In genomic region chr22:28072066-28072465, GRCh38 we compare ENCODE assay signal across 20 cellular contexts.
A peak's percentile ranks its signal among the peaks of the same experiment; 100 is the strongest.
DNase-seq lines count a peak whose midpoint lies in the region; ATAC-seq, FAIRE-seq and TF ChIP-seq lines count a peak whose summit lies in the region.
"Had no signal": no experiment of that assay in that cellular context is flagged by ENCODE, and none has a peak within 500 bp of the region (broad histone marks: within the 10 kb centered on the region; RNA-seq: fewer than 3 reads in every experiment).

No MANE protein-coding gene starts in this region.

- H3K9me2 ChIP-seq in GM23338 (ENCODE audit: insufficient read depth): no peaks in the 10 kb centered on the region

- H3F3A ChIP-seq in GM23338 (replicated peaks; ENCODE audit: low read depth): no peaks in the 10 kb centered on the region

- CTCF ChIA-PET in mammary epithelial cell (lab: Charles Lee; ENCODE audit: low non-redundant PET): no interaction called here
- CTCF ChIA-PET in MCF 10A (lab: Yijun Ruan, JAX): no interaction called here

- H4K20me1 ChIP-seq in mammary epithelial cell (ENCODE audit: insufficient read depth, low read length) (no peaks in the 10 kb centered on the region), GM23338 (replicated peaks; ENCODE audit: insufficient read depth) (no peaks in the 10 kb centered on the region)
- H4K20me1 ChIP-seq: BLaER1 had no signal

- dilution Hi-C loops in mammary epithelial cell (cut with HindIII; ENCODE audit: low sequenced_read_pairs): loop anchor here (5.0 to 10.0 kb wide), 2 partner anchors 463 to 520 kb away; no protein-coding TSS in a partner anchor

- in situ Hi-C loops in mammary epithelial cell (cut with MboI; ENCODE audit: low sequenced_read_pairs in 2 of 2): loop anchor here in 1 of 2 donors (25.0 kb wide), 2 partner anchors 365 to 765 kb away; no protein-coding TSS in a partner anchor

- H3K79me2 ChIP-seq in mammary epithelial cell (ENCODE audit: insufficient read depth, low read length): no peaks in the 10 kb centered on the region
- H3K79me2 ChIP-seq in GM23338 (replicated peaks; ENCODE audit: insufficient read depth): no peaks in the 10 kb centered on the region

- BruUV-seq in mammary epithelial cell (replicated peaks; lab: Mats Ljungman, UMichigan) (no TSS peak), MCF 10A (replicated peaks; lab: Mats Ljungman, UMichigan) (no TSS peak)

- no peaks in the 10 kb centered on the region for H3K9me3 ChIP-seq in mammary epithelial cell (replicated peaks; ENCODE audit: insufficient read depth, low read length)
- H3K9me3 ChIP-seq: BLaER1 had no signal

- H3K4me1 Mint-ChIP-seq in MCF 10A (ENCODE audit: insufficient read depth, unreplicated experiment) (no peaks in the 10 kb centered on the region), GM23338 (no peaks in the 10 kb centered on the region)
- H3K4me1 Mint-ChIP-seq: H9, IgD-negative memory B cell had no signal

- H3K9me3 Mint-ChIP-seq in MCF 10A (ENCODE audit: unreplicated experiment) (no peaks in the 10 kb centered on the region), GM23338 (no peaks in the 10 kb centered on the region)
- H3K9me3 Mint-ChIP-seq: CD8-positive, alpha-beta T cell; H9 had no signal

- H3K4me3 Mint-ChIP-seq in MCF 10A (ENCODE audit: unreplicated experiment): no peak overlapping the region
- H3K4me3 Mint-ChIP-seq in GM23338: no peak overlapping the region
- H3K4me3 Mint-ChIP-seq: CD8-positive, alpha-beta T cell; H9; IgD-negative memory B cell had no signal

- no peak overlapping the region for H3K4me2 ChIP-seq in mammary epithelial cell (ENCODE audit: insufficient read depth, low read depth, low read length)
- H3K4me2 ChIP-seq in GM23338: no peak overlapping the region
- H3K4me2 ChIP-seq: BLaER1 had no signal

- no peak for TF ChIP-seq CTCF in mammary epithelial cell (conservative IDR thresholded peaks at IDR 0.05 in 1 of 2, IDR thresholded peaks at IDR 0.05 in 1 of 2; ENCODE audit: extremely low read depth in 1 of 2, insufficient read depth in 1 of 2, low read depth in 1 of 2, low read length in 2 of 2)
- TF ChIP-seq CTCF in MCF 10A (IDR thresholded peaks at IDR 0.05; ENCODE audit: unreplicated experiment): no peak
- TF ChIP-seq CTCF in fibroblast of mammary gland (conservative IDR thresholded peaks at IDR 0.05; ENCODE audit: control insufficient read depth, insufficient read depth, low read depth, low read length): no peak
- no peak for TF ChIP-seq CTCF in GM23338 (conservative IDR thresholded peaks at IDR 0.05; ENCODE audit: low read depth in 2 of 2)

- peak; percentile 11 for DNase-seq in mammary epithelial cell
- DNase-seq in MCF 10A (ENCODE audit: unreplicated experiment): no peak
- DNase-seq in RPMI7951 (ENCODE audit: low read depth): peak; percentile 2
- DNase-seq in fibroblast of mammary gland (ENCODE audit: low read depth): peak; percentile 68
- no peak for DNase-seq in urothelium cell line (ENCODE audit: low spot score)
- no peak for DNase-seq in NCI-H510A treated with DMSO at 0.1 percent for 48 hours (lab: John Stamatoyannopoulos, UW)
- DNase-seq in GM23338 (ENCODE audit: low spot score): no peak
- DNase-seq in DMS 273 (lab: John Stamatoyannopoulos, UW; ENCODE audit: unreplicated experiment): no peak
- DNase-seq: CD8-positive, alpha-beta T cell; DMS79 treated with DMSO at 0.1 percent for 48 hours; H9; NCI-H1417 treated with DMSO at 0.1 percent for 48 hours; NCI-H2029; NCI-H510A; SHP77 treated with DMSO at 0.1 percent for 48 hours had no signal

- H3K27ac Mint-ChIP-seq in MCF 10A (ENCODE audit: low read depth, unreplicated experiment) (no peak overlapping the region), GM23338 (no peak overlapping the region)
- H3K27ac Mint-ChIP-seq: CD8-positive, alpha-beta T cell; H9; IgD-negative memory B cell had no signal

- ATAC-seq in GM23338: no peak
- ATAC-seq: CD8-positive, alpha-beta T cell; Panc1; SK-N-SH treated with all-trans-retinoic acid at 6 μM for 48 hours had no signal

- H3K36me3 ChIP-seq in mammary epithelial cell (ENCODE audit: insufficient read depth, low read length) (no peaks in the 10 kb centered on the region), GM23338 (ENCODE audit: insufficient read depth) (no peaks in the 10 kb centered on the region)
- H3K36me3 ChIP-seq: BLaER1 had no signal

- H3K27me3 ChIP-seq in mammary epithelial cell (ENCODE audit: insufficient read depth, low read length) (no peaks in the 10 kb centered on the region), GM23338 (ENCODE audit: insufficient read depth) (no peaks in the 10 kb centered on the region)
- H3K27me3 ChIP-seq: BLaER1 had no signal

- intact Hi-C loops in mammary epithelial cell (cut with micrococcal nuclease): no loop called here
- intact Hi-C loops in MCF 10A (cut with micrococcal nuclease): no loop called here

- H3K36me3 Mint-ChIP-seq in MCF 10A (ENCODE audit: insufficient read depth, unreplicated experiment): no peaks in the 10 kb centered on the region
- no peaks in the 10 kb centered on the region for H3K36me3 Mint-ChIP-seq in GM23338 (ENCODE audit: low read depth)
- H3K36me3 Mint-ChIP-seq: CD8-positive, alpha-beta T cell; IgD-negative memory B cell had no signal

- POLR2A ChIA-PET in MCF 10A (lab: Yijun Ruan, JAX): interaction anchor here (0.7 kb wide), 1 partner anchor 9 kb away, joined by 3 read pairs; no protein-coding TSS in a partner anchor

- FAIRE-seq in urothelium cell line (lab: Jason Lieb, UNC): peak; percentile 97

- no peaks in the 10 kb centered on the region for H3K4me1 ChIP-seq in mammary epithelial cell (ENCODE audit: insufficient read depth, low read length)
- no peaks in the 10 kb centered on the region for H3K4me1 ChIP-seq in GM23338 (ENCODE audit: insufficient read depth)
- H3K4me1 ChIP-seq: BLaER1 had no signal

- H2AFZ ChIP-seq in mammary epithelial cell (ENCODE audit: low read depth, low read length) (no peak overlapping the region), GM23338 (no peak overlapping the region)

- H3K27ac ChIP-seq in mammary epithelial cell (ENCODE audit: insufficient read depth, low read depth, low read length): no peak overlapping the region
- H3K27ac ChIP-seq in GM23338 (ENCODE audit: low read depth): no peak overlapping the region
- H3K27ac ChIP-seq: 22Rv1, BLaER1 had no signal

- H3K9ac ChIP-seq in mammary epithelial cell (ENCODE audit: insufficient read depth, low read length): no peak overlapping the region
- H3K9ac ChIP-seq: BLaER1 had no signal

- H3K4me3 ChIP-seq in mammary epithelial cell (replicated peaks in 1 of 3; ENCODE audit: insufficient read depth in 1 of 3, low read depth in 2 of 3, low read length in 3 of 3): no peak overlapping the region
- H3K4me3 ChIP-seq in fibroblast of mammary gland (ENCODE audit: control insufficient read depth, low read depth, low read length): no peak overlapping the region
- H3K4me3 ChIP-seq in GM23338: no peak overlapping the region
- H3K4me3 ChIP-seq: BLaER1 had no signal

- peaks cover 62% of the 10 kb centered on the region for H3K27me3 Mint-ChIP-seq in MCF 10A (ENCODE audit: insufficient read depth, unreplicated experiment)
- no peaks in the 10 kb centered on the region for H3K27me3 Mint-ChIP-seq in GM23338 (ENCODE audit: insufficient read depth, low read depth, poor library complexity)

- WGBS in mammary epithelial cell (ENCODE audit: low coverage, missing lambda C conversion rate): 79% methylated on average over 3 of the region's 3 CpGs

TF ChIP-seq in GM23338, 12 proteins besides CTCF, POLR2A, EP300 and RAD21:
- no peak for TF ChIP-seq REST (IDR thresholded peaks at IDR 0.05; ENCODE audit: unreplicated experiment)
- no peak for TF ChIP-seq EZH2 (IDR thresholded peaks at IDR 0.05; ENCODE audit: low read depth, unreplicated experiment)
- no peak for TF ChIP-seq EZH2phosphoT487 (IDR thresholded peaks at IDR 0.05; ENCODE audit: unreplicated experiment)
- no peak for TF ChIP-seq JUNB (IDR thresholded peaks at IDR 0.05; ENCODE audit: unreplicated experiment)
- no peak for TF ChIP-seq NANOG (IDR thresholded peaks at IDR 0.05; ENCODE audit: borderline replicate concordance)
- TF ChIP-seq ETS1 (IDR thresholded peaks at IDR 0.05): no peak

Comparison
In these comparisons a context has a peak if more than half of its experiments do, and no peak if none do; other contexts are left out.
1. DNase-seq: peak in mammary epithelial cell (single experiment), RPMI7951 (single experiment) and fibroblast of mammary gland (single experiment); none in MCF 10A (single experiment), urothelium cell line (single experiment), NCI-H510A treated with DMSO at 0.1 percent for 48 hours (single experiment), GM23338 (single experiment) and DMS 273 (single experiment).